Comparison of ENCODE assay signal across 16 cellular contexts in genomic region chr1:18241932-18242331, GRCh38.
"Had no signal": no experiment of that assay in that cellular context is flagged by ENCODE, and none has a peak within 500 bp of the region (broad histone marks: within the 10 kb centered on the region; RNA-seq: fewer than 3 reads in every experiment).

No MANE protein-coding gene starts in this region.

- H3K4me1 ChIP-seq: adrenal gland, psoas muscle, sigmoid colon, spleen, upper lobe of right lung had no signal

- H3K27me3 ChIP-seq: adrenal gland had no signal

- H3K27ac ChIP-seq: adrenal gland, epithelial cell of prostate, psoas muscle, sigmoid colon, spleen, upper lobe of right lung had no signal

- H3K9me3 Mint-ChIP-seq: activated CD4-positive, alpha-beta memory T cell treated with anti-CD3 and anti-CD28 coated beads for 36 hours; activated naive CD4-positive, alpha-beta T cell treated with anti-CD3 and anti-CD28 coated beads, Interleukin-2, amount 50 U/mL, for 24 hours; natural killer cell treated with Interleukin-12 subunit alpha and Interleukin-12 subunit beta and Interleukin-15 and Interleukin-18, amount 100 ng/mL, for 72 hours; stimulated activated naive CD8-positive, alpha-beta T cell treated with anti-CD3 and anti-CD28 coated beads, Interleukin-15, amount 100 ng/mL, for 72 hours had no signal

- H3K9me3 ChIP-seq: adrenal gland, psoas muscle, sigmoid colon, spleen, upper lobe of right lung had no signal

- H3K36me3 ChIP-seq: adrenal gland, sigmoid colon, spleen, upper lobe of right lung had no signal

- H3K27me3 Mint-ChIP-seq: activated CD8-positive, alpha-beta memory T cell treated with anti-CD3 and anti-CD28 coated beads, Interleukin-2, amount 10 ng/mL, durations not matched to agents 7 days and 5 days had no signal

- H3K4me3 ChIP-seq: adrenal gland, psoas muscle, sigmoid colon, spleen, upper lobe of right lung had no signal

- H3K4me1 Mint-ChIP-seq: activated CD4-positive, alpha-beta T cell treated with anti-CD3 and anti-CD28 coated beads for 36 hours; activated CD8-positive, alpha-beta memory T cell treated with anti-CD3 and anti-CD28 coated beads, Interleukin-2, amount 10 ng/mL, durations not matched to agents 7 days and 5 days; activated naive CD4-positive, alpha-beta T cell treated with anti-CD3 and anti-CD28 coated beads, Interleukin-2, amount 50 U/mL, for 24 hours; stimulated activated naive CD8-positive, alpha-beta T cell treated with anti-CD3 and anti-CD28 coated beads, Interleukin-15, amount 100 ng/mL, for 72 hours had no signal

- H3K27ac Mint-ChIP-seq: activated CD4-positive, alpha-beta memory T cell treated with anti-CD3 and anti-CD28 coated beads for 36 hours; activated CD4-positive, alpha-beta T cell treated with anti-CD3 and anti-CD28 coated beads for 36 hours; activated CD8-positive, alpha-beta memory T cell treated with anti-CD3 and anti-CD28 coated beads, Interleukin-2, amount 10 ng/mL, durations not matched to agents 7 days and 5 days; activated naive CD4-positive, alpha-beta T cell treated with anti-CD3 and anti-CD28 coated beads, Interleukin-2, amount 50 U/mL, for 24 hours; natural killer cell treated with Interleukin-12 subunit alpha and Interleukin-12 subunit beta and Interleukin-15 and Interleukin-18, amount 100 ng/mL, for 72 hours; stimulated activated naive CD8-positive, alpha-beta T cell treated with anti-CD3 and anti-CD28 coated beads, Interleukin-15, amount 100 ng/mL, for 72 hours had no signal

- DNase-seq: activated CD4-positive, alpha-beta memory T cell treated with anti-CD3 and anti-CD28 coated beads for 36 hours; activated CD4-positive, alpha-beta T cell treated with anti-CD3 and anti-CD28 coated beads for 36 hours; activated CD8-positive, alpha-beta memory T cell treated with anti-CD3 and anti-CD28 coated beads, Interleukin-2, amount 10 ng/mL, durations not matched to agents 7 days and 5 days; activated T-cell treated with anti-CD3 and anti-CD28 coated beads, Interleukin-2, amount 50 U/mL, for 1 hour; foreskin melanocyte; kidney glomerular epithelial cell; mesenchymal stem cell; psoas muscle; sigmoid colon; spleen; stimulated activated naive CD8-positive, alpha-beta T cell treated with anti-CD3 and anti-CD28 coated beads, Interleukin-15, amount 100 ng/mL, for 72 hours; upper lobe of right lung had no signal

- H3K4me3 Mint-ChIP-seq: activated CD4-positive, alpha-beta memory T cell treated with anti-CD3 and anti-CD28 coated beads for 36 hours; activated CD4-positive, alpha-beta T cell treated with anti-CD3 and anti-CD28 coated beads for 36 hours; activated CD8-positive, alpha-beta memory T cell treated with anti-CD3 and anti-CD28 coated beads, Interleukin-2, amount 10 ng/mL, durations not matched to agents 7 days and 5 days; activated naive CD4-positive, alpha-beta T cell treated with anti-CD3 and anti-CD28 coated beads, Interleukin-2, amount 50 U/mL, for 24 hours; natural killer cell treated with Interleukin-12 subunit alpha and Interleukin-12 subunit beta and Interleukin-15 and Interleukin-18, amount 100 ng/mL, for 72 hours; stimulated activated naive CD8-positive, alpha-beta T cell treated with anti-CD3 and anti-CD28 coated beads, Interleukin-15, amount 100 ng/mL, for 72 hours had no signal

- H3K36me3 Mint-ChIP-seq: activated CD4-positive, alpha-beta memory T cell treated with anti-CD3 and anti-CD28 coated beads for 36 hours; activated CD8-positive, alpha-beta memory T cell treated with anti-CD3 and anti-CD28 coated beads, Interleukin-2, amount 10 ng/mL, durations not matched to agents 7 days and 5 days; activated naive CD4-positive, alpha-beta T cell treated with anti-CD3 and anti-CD28 coated beads, Interleukin-2, amount 50 U/mL, for 24 hours; natural killer cell treated with Interleukin-12 subunit alpha and Interleukin-12 subunit beta and Interleukin-15 and Interleukin-18, amount 100 ng/mL, for 72 hours had no signal
